Comparison of ENCODE assay signal across 10 cellular contexts in genomic region chr3:32801440-32801839, GRCh38. TPM values are rescaled to one million over a fixed set of nuclear protein-coding genes. Genes with fewer than 3 reads are reported as not detected.
"Had no signal": no experiment of that assay in that cellular context is flagged by ENCODE, and none has a peak within 500 bp of the region (broad histone marks: within the 10 kb centered on the region; RNA-seq: fewer than 3 reads in every experiment).

No MANE protein-coding gene starts in this region.

RNA-seq across cellular contexts. Expression of gene TRIM71, which starts 16.4 kb away (rescaled TPM):
- total RNA-seq: left colon, left ventricle myocardium inferior, left ventricle myocardium superior, lung microvascular endothelial cell, mesenteric fat pad, mucosa of descending colon, myocyte had no signal
- polyA plus RNA-seq: immature natural killer cell, keratinocyte, liver had no signal
